In the genomic region with DNA sequence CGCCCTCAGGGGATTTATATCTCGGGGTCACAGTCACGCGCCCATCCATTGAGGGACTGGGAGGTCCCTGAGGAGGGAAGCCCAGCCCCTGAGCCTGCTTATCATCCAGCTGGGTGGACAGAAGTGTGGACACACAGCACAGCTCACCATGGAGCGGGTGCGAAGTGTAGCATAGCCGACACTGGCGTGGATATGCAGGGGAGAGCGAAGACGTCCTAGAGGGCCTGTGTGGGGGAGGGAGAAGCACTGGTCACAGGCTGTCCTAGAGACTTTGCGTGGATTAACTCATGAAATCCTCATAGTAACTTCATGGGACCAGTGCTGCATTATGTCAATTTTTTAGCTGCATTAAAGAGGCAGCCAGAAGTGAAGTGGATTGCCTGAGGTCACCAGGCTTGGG, we compare ENCODE assay signal across 23 cellular contexts.
"Had no signal": no experiment of that assay in that cellular context is flagged by ENCODE, and none has a peak within 500 bp of the region (broad histone marks: within the 10 kb centered on the region; RNA-seq: fewer than 3 reads in every experiment).

No MANE protein-coding gene starts in this region.

- H3K9ac ChIP-seq: parathyroid adenoma had no signal

- H3K9me3 ChIP-seq: colonic mucosa, left lung, neutrophil, suprapubic skin had no signal

- DNase-seq: colonic mucosa; effector CD8-positive, alpha-beta T cell; foreskin melanocyte; glutamatergic neuron; heart right ventricle; hippocampal formation; left cardiac atrium; naive thymus-derived CD8-positive, alpha-beta T cell; nephron progenitor cell; stimulated activated CD4-positive, alpha-beta T cell treated with anti-CD3 and anti-CD28 coated beads, Interleukin-12 subunit alpha, Interleukin-12 subunit beta, amount 100 ng/mL, for 4 hours; stimulated activated CD4-positive, alpha-beta T cell treated with anti-CD3 and anti-CD28 coated beads, Interleukin-1b, Interleukin-23, amount 100 ng/mL, for 48 hours; stimulated activated CD4-positive, alpha-beta T cell treated with anti-CD3 and anti-CD28 coated beads, Interleukin-4, amount 100 ng/mL, for 1 hour; stimulated activated CD8-positive, alpha-beta memory T cell treated with anti-CD3 and anti-CD28 coated beads, Interleukin-4, amount 100 ng/mL, for 48 hours; stimulated activated naive CD4-positive, alpha-beta T cell; stimulated activated naive CD8-positive, alpha-beta T cell treated with anti-CD3 and anti-CD28 coated beads, Interleukin-15, amount 100 ng/mL, for 72 hours had no signal

- H3K4me1 ChIP-seq: colonic mucosa, parathyroid adenoma had no signal

- H3K4me2 ChIP-seq: smooth muscle cell had no signal

- H3K27me3 ChIP-seq: colonic mucosa, esophagus muscularis mucosa, heart right ventricle, left lung, suprapubic skin had no signal

- FAIRE-seq: islet of Langerhans had no signal

- H3K27ac ChIP-seq: colonic mucosa, esophagus muscularis mucosa, heart right ventricle, left lung, neutrophil, parathyroid adenoma, suprapubic skin had no signal

- ATAC-seq: left cardiac atrium; left lung; naive thymus-derived CD8-positive, alpha-beta T cell; sciatic nerve; stimulated activated naive CD8-positive, alpha-beta T cell treated with anti-CD3 and anti-CD28 coated beads, Interleukin-15, amount 100 ng/mL, for 72 hours had no signal

- H3K36me3 ChIP-seq: colonic mucosa, esophagus muscularis mucosa, heart right ventricle, left lung, neutrophil, suprapubic skin had no signal

- H3K4me3 ChIP-seq: colonic mucosa, esophagus muscularis mucosa, heart right ventricle, left lung, smooth muscle cell, suprapubic skin had no signal

- H3K79me2 ChIP-seq: parathyroid adenoma had no signal

- H2AFZ ChIP-seq: parathyroid adenoma had no signal
